In the genomic region with DNA sequence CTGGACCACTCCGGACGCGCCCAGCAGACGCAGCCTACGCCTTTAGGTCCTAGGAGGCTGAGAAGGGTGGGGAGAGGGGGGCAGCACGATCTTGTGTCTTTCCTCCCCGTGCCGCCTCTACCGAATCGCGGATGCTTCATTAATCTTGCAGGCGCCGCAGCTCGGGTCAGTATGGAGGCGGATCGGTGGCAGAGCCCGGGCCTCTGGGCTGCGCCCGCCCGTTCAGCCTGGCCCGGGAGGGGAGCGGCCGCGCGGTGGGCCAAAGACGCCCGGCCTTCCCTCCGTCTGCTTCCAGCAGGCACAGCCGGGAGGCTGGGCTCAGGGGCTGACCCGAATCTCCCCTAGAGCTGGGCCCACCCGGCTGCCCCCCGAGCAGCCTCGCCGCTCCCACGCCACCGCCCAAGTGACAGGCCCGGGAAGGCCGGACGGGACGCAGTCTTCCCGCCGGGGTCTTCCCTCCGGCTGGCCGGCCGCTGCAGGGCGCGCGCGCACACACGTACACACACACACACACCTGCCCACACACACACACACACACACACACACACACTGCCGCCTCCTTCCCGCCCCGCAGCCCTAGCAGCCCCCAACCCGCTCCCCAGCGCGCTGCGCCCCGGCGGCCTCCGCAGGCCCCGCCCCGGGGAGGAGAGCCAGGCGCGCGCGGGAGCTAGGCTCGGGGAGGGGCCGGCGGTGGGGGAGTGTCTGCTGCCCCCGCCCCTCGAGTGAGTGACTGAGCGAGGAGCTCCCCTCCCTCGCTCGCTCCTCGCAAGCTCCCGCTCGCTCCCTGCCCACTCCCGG, we compare ENCODE assay signal across 9 cellular contexts. TPM values are rescaled to one million over a fixed set of nuclear protein-coding genes. Genes with fewer than 3 reads are reported as not detected.
A peak's percentile ranks its signal among the peaks of the same experiment; 100 is the strongest.
DNase-seq lines count a peak whose midpoint lies in the region; ATAC-seq, FAIRE-seq and TF ChIP-seq lines count a peak whose summit lies in the region.
"Had no signal": no experiment of that assay in that cellular context is flagged by ENCODE, and none has a peak within 500 bp of the region (broad histone marks: within the 10 kb centered on the region; RNA-seq: fewer than 3 reads in every experiment).

A gene with protein sequence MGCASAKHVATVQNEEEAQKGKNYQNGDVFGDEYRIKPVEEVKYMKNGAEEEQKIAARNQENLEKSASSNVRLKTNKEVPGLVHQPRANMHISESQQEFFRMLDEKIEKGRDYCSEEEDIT (plus strand): TSS at position 759 of the 798 bp plus-strand sequence. CDS start 90,481 bp downstream, outside the sequence.

- H3K4me1 Mint-ChIP-seq in CD8-positive, alpha-beta T cell (ENCODE audit: low read depth), result peaks cover 18% of the 10 kb centered on the region
- peaks cover 17% of the 10 kb centered on the region for H3K4me1 Mint-ChIP-seq in activated T-cell treated with anti-CD3 and anti-CD28 coated beads, Interleukin-2, amount 50 U/mL, for 4 hours (ENCODE audit: low read depth)

- H3K36me3 ChIP-seq in CD8-positive, alpha-beta T cell (ENCODE audit: insufficient read depth, low read length), result no peaks in the 10 kb centered on the region
- no peaks in the 10 kb centered on the region for H3K36me3 ChIP-seq in mucosa of stomach (ENCODE audit: control insufficient read depth, insufficient read depth, low read length)

- H3K4me3 ChIP-seq in CD8-positive, alpha-beta T cell (ENCODE audit: low read depth, low read length), result peak within 1 kb of the TSS; percentile 59
- H3K4me3 ChIP-seq in mucosa of stomach (ENCODE audit: low read length), result peak within 1 kb of the TSS; percentile 82

- POLR2A ChIA-PET in CD8-positive, alpha-beta T cell (lab: Charles Lee), result interaction anchor here (0.6 to 1.1 kb wide), 2 partner anchors 9 to 1344 kb away, joined by 3 read pairs; no protein-coding TSS in a partner anchor

- peak; percentile 40 to 76 (median 66) for DNase-seq in CD8-positive, alpha-beta T cell
- DNase-seq in HTR-8/SVneo (ENCODE audit: insufficient read length, low spot score) (peak; percentile 86), OCI-M1 (lab: John Stamatoyannopoulos, UW) (peak; percentile 87)
- peak; percentile 54 for DNase-seq in activated T-cell treated with anti-CD3 and anti-CD28 coated beads, Interleukin-2, amount 50 U/mL, for 4 hours
- DNase-seq in stimulated activated CD8-positive, alpha-beta memory T cell treated with anti-CD3 and anti-CD28 coated beads, Interleukin-4, amount 100 ng/mL, for 4 hours (ENCODE audit: low read depth in 2 of 2, low spot score in 1 of 2), result peak; percentile 24 to 62

- peaks cover 10% of the 10 kb centered on the region for H3K4me1 ChIP-seq in CD8-positive, alpha-beta T cell (ENCODE audit: insufficient read depth, low read length)
- peaks cover 4% of the 10 kb centered on the region for H3K4me1 ChIP-seq in mucosa of stomach (ENCODE audit: control insufficient read depth, insufficient read depth, low read length)

- no peaks in the 10 kb centered on the region for H3K36me3 Mint-ChIP-seq in CD8-positive, alpha-beta T cell
- H3K36me3 Mint-ChIP-seq in activated T-cell treated with anti-CD3 and anti-CD28 coated beads, Interleukin-2, amount 50 U/mL, for 4 hours (ENCODE audit: insufficient read depth), result no peaks in the 10 kb centered on the region

- peak within 1 kb of the TSS; percentile 63 for H3K27ac ChIP-seq in CD8-positive, alpha-beta T cell (ENCODE audit: low read depth, low read length)

- no peaks in the 10 kb centered on the region for H3K9me3 ChIP-seq in CD8-positive, alpha-beta T cell (ENCODE audit: low read length)
- H3K9me3 ChIP-seq in mucosa of stomach (ENCODE audit: control insufficient read depth, low read length), result no peaks in the 10 kb centered on the region

- H3K27me3 Mint-ChIP-seq in CD8-positive, alpha-beta T cell (ENCODE audit: low read depth), result peaks cover 38% of the 10 kb centered on the region
- H3K27me3 Mint-ChIP-seq in activated T-cell treated with anti-CD3 and anti-CD28 coated beads, Interleukin-2, amount 50 U/mL, for 4 hours (ENCODE audit: low read depth), result peaks cover 57% of the 10 kb centered on the region

- FAIRE-seq in HTR-8/SVneo (lab: Jason Lieb, UNC), result peak; percentile 80
- FAIRE-seq: endometrium had no signal

- peak within 1 kb of the TSS; percentile 84 for H3K4me3 Mint-ChIP-seq in CD8-positive, alpha-beta T cell
- H3K4me3 Mint-ChIP-seq in activated T-cell treated with anti-CD3 and anti-CD28 coated beads, Interleukin-2, amount 50 U/mL, for 4 hours, result peak within 1 kb of the TSS; percentile 79

- peak within 1 kb of the TSS; percentile 80 for H3K9ac ChIP-seq in mucosa of stomach (ENCODE audit: low read length)

- peak; percentile 83 for ATAC-seq in CD8-positive, alpha-beta T cell
- ATAC-seq in GM21360 (IDR thresholded peaks at IDR 0.05; ENCODE audit: unreplicated experiment) (peak; percentile 72), esophagus mucosa (peak; percentile 98)
- ATAC-seq in activated T-cell treated with anti-CD3 and anti-CD28 coated beads, Interleukin-2, amount 50 U/mL, for 4 hours, result peak; percentile 93 to 94

- CTCF ChIA-PET in CD8-positive, alpha-beta T cell (lab: Charles Lee), result no interaction called here

- intact Hi-C loops in CD8-positive, alpha-beta T cell (cut with DNase I, micrococcal nuclease), result loop anchor here (5.0 to 10.0 kb wide), 4 partner anchors 368 to 771 kb away; partner anchors contain the start of genes ARPC5 (in 1 of the 2), EDEM3 (in 1 of the 2), SWT1 (in 1 of the 2) and TRMT1L (in 1 of the 2)

- peak within 1 kb of the TSS; percentile 83 for H3K27ac Mint-ChIP-seq in CD8-positive, alpha-beta T cell

- no peaks in the 10 kb centered on the region for H3K9me3 Mint-ChIP-seq in CD8-positive, alpha-beta T cell
- no peaks in the 10 kb centered on the region for H3K9me3 Mint-ChIP-seq in activated T-cell treated with anti-CD3 and anti-CD28 coated beads, Interleukin-2, amount 50 U/mL, for 4 hours

- TF ChIP-seq CTCF in CD8-positive, alpha-beta T cell (IDR thresholded peaks at IDR 0.05), result no peak

- peaks cover 7% of the 10 kb centered on the region for H3K27me3 ChIP-seq in CD8-positive, alpha-beta T cell (ENCODE audit: insufficient read depth, low read length)
- H3K27me3 ChIP-seq in mucosa of stomach (ENCODE audit: control insufficient read depth, insufficient read depth, low read length), result no peaks in the 10 kb centered on the region

RNA-seq across cellular contexts. Expression of the gene that starts here (rescaled TPM):
- 1 to 10 TPM; 2.3 to 3.5 TPM for total RNA-seq in CD8-positive, alpha-beta T cell
- total RNA-seq in activated T-cell treated with anti-CD3 and anti-CD28 coated beads, Interleukin-2, amount 50 U/mL, for 4 hours, result 1 to 10 TPM in 1 of 3 donors, under 1 TPM in 2; 0.53 to 1.7 (median 0.90) TPM
- total RNA-seq in esophagus mucosa, result 44.1 TPM

Comparison
In these comparisons a context has a peak if more than half of its experiments do, and no peak if none do; other contexts are left out.
1. Peak in every context shown above with its lines: DNase-seq, ATAC-seq, H3K4me3 ChIP-seq and H3K27ac ChIP-seq.
2. RNA of the gene that starts here (total RNA-seq): 44.1 TPM in esophagus mucosa (single experiment); 2.3 to 3.5 TPM in CD8-positive, alpha-beta T cell and 0.53 to 1.7 TPM in activated T-cell treated with anti-CD3 and anti-CD28 coated beads, Interleukin-2, amount 50 U/mL, for 4 hours; every median in the first group is over 10 times any median in the second.